1 cellular context compared by ENCODE assay signal in the genomic region with DNA sequence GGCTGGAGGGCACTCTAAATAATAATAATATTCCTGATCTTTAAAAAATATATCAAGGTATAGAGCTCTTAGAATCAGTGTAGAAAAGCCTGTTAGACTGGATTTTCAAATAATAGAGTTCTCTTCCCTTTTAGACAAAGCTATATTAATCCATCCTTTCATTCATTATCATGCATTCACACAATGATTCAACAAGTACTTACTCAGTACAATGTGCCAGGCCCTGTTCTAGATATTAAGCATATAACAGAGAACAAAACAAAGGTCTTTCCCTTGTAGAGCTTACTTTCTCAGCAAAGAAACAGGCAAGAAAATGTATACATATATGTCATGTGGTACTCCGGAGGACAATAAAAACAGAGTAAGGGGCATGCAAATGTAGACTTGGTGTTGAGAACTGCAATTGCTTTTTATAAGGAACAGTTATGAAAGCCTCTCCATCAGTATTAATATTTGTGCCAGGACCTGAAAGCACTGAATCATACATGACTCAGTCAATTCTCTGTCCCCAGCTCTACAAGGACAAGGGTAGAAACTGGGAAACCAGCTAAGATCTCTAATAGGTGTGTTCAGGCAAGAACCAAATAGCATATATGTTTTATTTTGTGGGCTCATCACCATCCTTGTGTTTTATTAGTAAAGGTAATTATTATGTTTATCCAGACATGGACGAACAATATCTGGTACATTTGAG.
TF ChIP-seq lines count a peak whose summit lies in the region.

No MANE protein-coding gene starts in this region.

TF ChIP-seq in K562, 482 proteins besides CTCF, POLR2A, EP300 and RAD21 (continued from another document):
- TF ChIP-seq, protein P1, sequence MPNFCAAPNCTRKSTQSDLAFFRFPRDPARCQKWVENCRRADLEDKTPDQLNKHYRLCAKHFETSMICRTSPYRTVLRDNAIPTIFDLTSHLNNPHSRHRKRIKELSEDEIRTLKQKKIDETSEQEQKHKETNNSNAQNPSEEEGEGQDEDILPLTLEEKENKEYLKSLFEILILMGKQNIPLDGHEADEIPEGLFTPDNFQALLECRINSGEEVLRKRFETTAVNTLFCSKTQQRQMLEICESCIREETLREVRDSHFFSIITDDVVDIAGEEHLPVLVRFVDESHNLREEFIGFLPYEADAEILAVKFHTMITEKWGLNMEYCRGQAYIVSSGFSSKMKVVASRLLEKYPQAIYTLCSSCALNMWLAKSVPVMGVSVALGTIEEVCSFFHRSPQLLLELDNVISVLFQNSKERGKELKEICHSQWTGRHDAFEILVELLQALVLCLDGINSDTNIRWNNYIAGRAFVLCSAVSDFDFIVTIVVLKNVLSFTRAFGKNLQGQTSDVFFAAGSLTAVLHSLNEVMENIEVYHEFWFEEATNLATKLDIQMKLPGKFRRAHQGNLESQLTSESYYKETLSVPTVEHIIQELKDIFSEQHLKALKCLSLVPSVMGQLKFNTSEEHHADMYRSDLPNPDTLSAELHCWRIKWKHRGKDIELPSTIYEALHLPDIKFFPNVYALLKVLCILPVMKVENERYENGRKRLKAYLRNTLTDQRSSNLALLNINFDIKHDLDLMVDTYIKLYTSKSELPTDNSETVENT (CRISPR knock-in tag; IDR thresholded peaks at IDR 0.05), result no peak
- TF ChIP-seq, protein P2, sequence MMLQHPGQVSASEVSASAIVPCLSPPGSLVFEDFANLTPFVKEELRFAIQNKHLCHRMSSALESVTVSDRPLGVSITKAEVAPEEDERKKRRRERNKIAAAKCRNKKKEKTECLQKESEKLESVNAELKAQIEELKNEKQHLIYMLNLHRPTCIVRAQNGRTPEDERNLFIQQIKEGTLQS (IDR thresholded peaks at IDR 0.05), result 0 out of 2 replicates have a peak, but pooled peaks have one; percentile 18
- TF ChIP-seq, protein P2 (CRISPR knock-in tag; conservative IDR thresholded peaks at IDR 0.05), result no peak
TF ChIP-seq in K562: peak in this region for 9.
